2 cellular contexts compared by ENCODE assay signal in the genomic region with DNA sequence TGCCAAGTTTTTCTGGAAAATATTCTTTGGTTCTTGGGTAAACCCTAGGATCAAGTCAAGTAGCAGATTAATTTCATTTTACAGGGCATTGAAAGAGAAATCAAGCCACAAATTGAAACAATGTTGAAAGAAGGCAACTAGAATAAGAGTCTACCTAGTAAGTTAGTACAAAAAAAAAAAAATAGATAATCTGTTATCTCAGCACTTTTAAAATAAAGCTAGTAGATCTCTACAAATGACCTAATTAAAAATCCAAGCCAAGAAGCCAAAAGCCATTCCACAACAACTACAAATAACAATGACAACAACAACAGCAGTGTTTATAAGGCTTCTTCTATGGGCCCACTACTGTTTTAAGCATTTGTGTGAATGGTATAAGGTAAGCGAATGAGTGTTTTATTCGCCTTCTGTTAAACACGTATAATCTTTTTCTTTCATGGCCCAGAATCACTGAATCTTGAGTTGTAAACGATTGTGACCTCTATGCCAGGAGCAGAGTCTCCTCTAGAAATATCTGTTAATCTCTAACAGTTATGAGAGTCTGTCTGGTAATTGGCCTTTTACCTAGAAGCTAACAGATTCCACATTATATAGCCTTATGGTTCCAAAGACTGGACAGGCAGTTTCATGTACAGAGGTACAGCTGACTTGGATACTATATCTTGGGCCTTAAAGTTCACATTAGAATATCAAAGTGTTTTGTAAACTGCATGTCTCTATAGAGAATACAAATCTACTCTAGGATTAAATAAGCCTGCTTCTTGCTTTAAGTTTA.
TF ChIP-seq lines count a peak whose summit lies in the region.

No MANE protein-coding gene starts in this region.

TF ChIP-seq in IMR-90, 13 proteins besides CTCF, POLR2A, EP300 and RAD21:
- TF ChIP-seq MAFK (IDR thresholded peaks at IDR 0.05; ENCODE audit: low read depth, low read length) = peak; percentile 27; the same call in 1 of the 2 replicates
- TF ChIP-seq FOS (IDR thresholded peaks at IDR 0.05; ENCODE audit: low read depth, low read length) = no peak

TF ChIP-seq in K562, 482 proteins besides CTCF, POLR2A, EP300 and RAD21:
- TF ChIP-seq NR4A1 (CRISPR knock-in tag; IDR thresholded peaks at IDR 0.05) (no peak), NR4A1 (tag; IDR thresholded peaks at IDR 0.05) (no peak), ZNF316 (IDR thresholded peaks at IDR 0.05) (peak; percentile 70), FIP1L1 (IDR thresholded peaks at IDR 0.05; ENCODE audit: low read depth, low read length, poor library complexity, severe bottlenecking) (no peak), TGIF2 (CRISPR knock-in tag; IDR thresholded peaks at IDR 0.05) (no peak), C11orf30 (IDR thresholded peaks at IDR 0.05; ENCODE audit: low read depth) (0 out of 2 replicates have a peak, but pooled peaks have one; percentile 24)
TF ChIP-seq in K562: peak in this region for 2.
